Comparison of ENCODE assay signal across 9 cellular contexts in the genomic region with DNA sequence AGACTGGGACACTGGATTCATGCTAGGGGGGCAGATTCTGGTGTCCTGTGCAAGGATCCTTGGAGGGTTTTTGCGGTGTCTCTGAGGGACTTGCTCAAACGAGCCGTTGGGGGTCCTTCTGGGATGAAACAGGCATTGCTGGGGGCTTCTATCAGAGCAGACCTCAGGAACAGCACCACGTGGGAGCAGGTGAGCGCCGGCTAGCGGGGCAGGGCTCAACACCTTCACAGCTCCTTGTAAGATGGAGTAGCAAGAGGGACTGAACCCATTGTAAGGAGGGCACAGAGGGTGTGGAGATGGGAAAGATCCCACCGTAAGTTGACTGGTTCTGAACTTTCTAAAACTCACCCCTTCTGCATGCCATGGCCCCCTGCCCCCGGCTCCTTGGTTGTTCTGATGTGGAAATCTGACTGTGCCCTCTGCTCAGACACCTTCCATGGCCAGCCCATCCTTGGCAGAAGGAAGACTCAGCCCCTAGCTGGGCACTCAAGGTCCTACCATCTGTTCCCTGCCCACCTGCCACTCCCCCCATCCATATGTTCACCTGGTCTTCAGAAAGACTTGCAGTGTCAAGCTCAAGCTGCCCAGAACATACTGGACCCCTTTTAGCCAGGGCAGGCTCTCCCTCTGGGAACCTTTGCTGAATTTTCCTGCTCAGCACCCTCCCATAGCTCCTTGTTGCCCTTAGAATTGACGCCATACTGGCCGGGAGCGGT. TPM values are rescaled to one million over a fixed set of nuclear protein-coding genes. Genes with fewer than 3 reads are reported as not detected.
DNase-seq lines count a peak whose midpoint lies in the region; ATAC-seq and TF ChIP-seq lines count a peak whose summit lies in the region.
"Had no signal": no experiment of that assay in that cellular context is flagged by ENCODE, and none has a peak within 500 bp of the region (broad histone marks: within the 10 kb centered on the region; RNA-seq: fewer than 3 reads in every experiment).

No MANE protein-coding gene starts in this region.

- WGBS in spleen, 5 donors, result 61 to 72% (median 67%) methylated on average over 12 of the region's 12 CpGs

- H3K4me3 ChIP-seq in adipocyte (ENCODE audit: low read length) (peak overlapping the region; percentile 91), kidney epithelial cell (ENCODE audit: low read depth, low read length) (peak overlapping the region; percentile 75), thoracic aorta (peak overlapping the region; percentile 84), spleen (peak overlapping the region in 4 of 8 donors; percentile 72 to 89 (median 80))

- no peak overlapping the region for H3K27ac ChIP-seq in thoracic aorta
- H3K27ac ChIP-seq in spleen, result peak overlapping the region in 2 of 8 donors; percentile 83 to 87

- no peaks in the 10 kb centered on the region for H3K27me3 Mint-ChIP-seq in activated naive CD4-positive, alpha-beta T cell treated with anti-CD3 and anti-CD28 coated beads for 36 hours (ENCODE audit: low read depth)

- no peak for ATAC-seq in thoracic aorta (ENCODE audit: insufficient number of reproducible peaks, low FRiP score, low read depth)
- ATAC-seq in GM19452 (IDR thresholded peaks at IDR 0.05; ENCODE audit: unreplicated experiment), result no peak
- no peak for ATAC-seq in GM19351 (IDR thresholded peaks at IDR 0.05; ENCODE audit: unreplicated experiment)

- H3K9ac ChIP-seq in adipocyte (ENCODE audit: low read length), result peak overlapping the region; percentile 89

- CTCF ChIA-PET in activated naive CD4-positive, alpha-beta T cell treated with anti-CD3 and anti-CD28 coated beads for 36 hours (lab: Charles Lee), result interaction anchor here (0.5 to 2.1 kb wide), 3 partner anchors 25 to 211 kb away, joined by 4 to 14 read pairs (median 5); no protein-coding TSS in a partner anchor

- no peak for TF ChIP-seq POLR2A in spleen (IDR thresholded peaks at IDR 0.05)

- H3K4me1 ChIP-seq in adipocyte (ENCODE audit: control insufficient read depth, insufficient read depth, low read length), result peaks cover 52% of the 10 kb centered on the region
- H3K4me1 ChIP-seq in thoracic aorta (ENCODE audit: control insufficient read depth in 1 of 2, low read depth in 2 of 2), result peaks cover 29 to 39% of the 10 kb centered on the region in 2 donors
- H3K4me1 ChIP-seq in spleen, result peaks cover 11 to 69% (median 41%) of the 10 kb centered on the region in 6 donors

- TF ChIP-seq CTCF in kidney epithelial cell (IDR thresholded peaks at IDR 0.05; ENCODE audit: insufficient read depth, low read length, poor library complexity, severe bottlenecking) (no peak), thoracic aorta (IDR thresholded peaks at IDR 0.05) (no peak), spleen (IDR thresholded peaks at IDR 0.05 in 8 of 11, conservative IDR thresholded peaks at IDR 0.05 in 3 of 11) (no peak)

- no peak for DNase-seq in activated naive CD4-positive, alpha-beta T cell treated with anti-CD3 and anti-CD28 coated beads for 36 hours
- DNase-seq in activated naive CD4-positive, alpha-beta T cell (lab: John Stamatoyannopoulos, UW), result no peak
- DNase-seq in adipocyte (ENCODE audit: low read depth) (no peak), kidney epithelial cell (ENCODE audit: low read depth) (no peak), thoracic aorta (ENCODE audit: low spot score) (no peak), spleen (no peak)

- intact Hi-C loops in activated naive CD4-positive, alpha-beta T cell treated with anti-CD3 and anti-CD28 coated beads for 36 hours (cut with micrococcal nuclease), result loop anchor here (5.0 kb wide), 2 partner anchors 386 to 461 kb away; a partner anchor contains a TSS
- intact Hi-C loops in spleen (cut with DNase I; ENCODE audit: low total_unique reads), result no loop called here

- H3K9me3 Mint-ChIP-seq in activated naive CD4-positive, alpha-beta T cell treated with anti-CD3 and anti-CD28 coated beads for 36 hours, result no peaks in the 10 kb centered on the region

- peak overlapping the region; percentile 84 for H3K4me3 Mint-ChIP-seq in activated naive CD4-positive, alpha-beta T cell treated with anti-CD3 and anti-CD28 coated beads for 36 hours

- H3K36me3 Mint-ChIP-seq in activated naive CD4-positive, alpha-beta T cell treated with anti-CD3 and anti-CD28 coated beads for 36 hours (ENCODE audit: low read depth), result no peaks in the 10 kb centered on the region

- peaks cover 21% of the 10 kb centered on the region for H3K4me1 Mint-ChIP-seq in activated naive CD4-positive, alpha-beta T cell treated with anti-CD3 and anti-CD28 coated beads for 36 hours (ENCODE audit: low read depth)

- H3K27ac Mint-ChIP-seq in activated naive CD4-positive, alpha-beta T cell treated with anti-CD3 and anti-CD28 coated beads for 36 hours, result no peak overlapping the region

- no peaks in the 10 kb centered on the region for H3K9me3 ChIP-seq in adipocyte (ENCODE audit: control insufficient read depth, low read length)
- H3K9me3 ChIP-seq in thoracic aorta, result no peaks in the 10 kb centered on the region
- H3K9me3 ChIP-seq in spleen, result no peaks in the 10 kb centered on the region

- H3K27me3 ChIP-seq in adipocyte (replicated peaks; ENCODE audit: control insufficient read depth, insufficient read depth, low read length) (no peaks in the 10 kb centered on the region), kidney epithelial cell (ENCODE audit: control insufficient read depth, insufficient read depth, low read length) (peaks cover 5% of the 10 kb centered on the region), thoracic aorta (replicated peaks; ENCODE audit: insufficient read depth) (no peaks in the 10 kb centered on the region), spleen (replicated peaks in 1 of 7) (no peaks in the 10 kb centered on the region)

- H3K36me3 ChIP-seq in adipocyte (ENCODE audit: control insufficient read depth, insufficient read depth, low read length, severe bottlenecking) (peaks cover 11% of the 10 kb centered on the region), kidney epithelial cell (ENCODE audit: control insufficient read depth, insufficient read depth, low read length) (no peaks in the 10 kb centered on the region), thoracic aorta (no peaks in the 10 kb centered on the region), spleen (no peaks in the 10 kb centered on the region)

RNA-seq across cellular contexts. Expression of a gene that starts 1.2 kb away (rescaled TPM):
- total RNA-seq in activated naive CD4-positive, alpha-beta T cell treated with anti-CD3 and anti-CD28 coated beads for 36 hours, result 1 to 10 TPM; 1.2 to 1.7 TPM
- total RNA-seq in kidney epithelial cell (5.7 and 9.1 TPM in 2 replicates), thoracic aorta (10 to 100 TPM; 29.1 to 36.4 TPM), spleen (10 to 100 TPM; 11.3 to 23.3 (median 18.6) TPM)
- 10 to 100 TPM in 1 of 3 donors, 1 to 10 TPM in 2; 4.8 to 14.7 (median 9.3) TPM for polyA plus RNA-seq in spleen

RNA-seq across cellular contexts. Expression of a gene that starts 10.8 kb away (rescaled TPM):
- total RNA-seq in activated naive CD4-positive, alpha-beta T cell treated with anti-CD3 and anti-CD28 coated beads for 36 hours, result not detected
- total RNA-seq in kidney epithelial cell (not detected in 2 replicates), thoracic aorta (not detected), spleen (not detected)
- polyA plus RNA-seq in spleen, result not detected
- total RNA-seq: T-helper 1 cell treated with Interleukin-12 subunit alpha and Interleukin-12 subunit beta and Interleukin-4 antibody, amounts not matched to agents 30 ng/mL and 1 ng/mL, for 36 hours had no signal

RNA-seq across cellular contexts. Expression of a gene that starts 23.1 kb away (rescaled TPM):
- not detected for total RNA-seq in activated naive CD4-positive, alpha-beta T cell treated with anti-CD3 and anti-CD28 coated beads for 36 hours
- 0.75 TPM in 1 of 2 replicates, not detected in the other for total RNA-seq in kidney epithelial cell
- not detected for total RNA-seq in thoracic aorta
- total RNA-seq in spleen, result not detected
- polyA plus RNA-seq in spleen, result under 1 TPM in 2 of 3 donors, not detected in 1; 0.03 to 0.20 TPM
- total RNA-seq: T-helper 1 cell treated with Interleukin-12 subunit alpha and Interleukin-12 subunit beta and Interleukin-4 antibody, amounts not matched to agents 30 ng/mL and 1 ng/mL, for 36 hours had no signal

RNA-seq across cellular contexts. Expression of a gene that starts 39.9 kb away (rescaled TPM):
- total RNA-seq in activated naive CD4-positive, alpha-beta T cell treated with anti-CD3 and anti-CD28 coated beads for 36 hours, result 10 to 100 TPM; 54.5 to 58.0 TPM
- total RNA-seq in kidney epithelial cell (128 and 146 TPM in 2 replicates), thoracic aorta (10 to 100 TPM; 67.4 to 92.9 TPM), spleen (100 to 1,000 TPM in 2 of 7 donors, 10 to 100 TPM in 5; 70.6 to 111 (median 83.7) TPM)
- polyA plus RNA-seq in spleen, result 100 to 1,000 TPM in 2 of 3 donors, 10 to 100 TPM in 1; 94.8 to 118 (median 109) TPM

RNA-seq across cellular contexts. Expression of a gene that starts 51.7 kb away (rescaled TPM):
- total RNA-seq in activated naive CD4-positive, alpha-beta T cell treated with anti-CD3 and anti-CD28 coated beads for 36 hours, result 10 to 100 TPM; 29.3 to 32.1 TPM
- total RNA-seq in kidney epithelial cell, result 66.1 and 73.7 TPM in 2 replicates
- 100 to 1,000 TPM in 1 of 2 donors, 10 to 100 TPM in 1; 25.3 to 103 TPM for total RNA-seq in thoracic aorta
- 10 to 100 TPM; 31.7 to 45.2 (median 37.8) TPM for total RNA-seq in spleen
- polyA plus RNA-seq in spleen, result 10 to 100 TPM; 42.0 to 62.0 (median 42.1) TPM
